ENCODE assay signal across 10 cellular contexts in genomic region chr11:1191786-1192470, GRCh38. TPM values are rescaled to one million over a fixed set of nuclear protein-coding genes. Genes with fewer than 3 reads are reported as not detected.
DNase-seq lines count a peak whose midpoint lies in the region; ATAC-seq, FAIRE-seq and TF ChIP-seq lines count a peak whose summit lies in the region.
"Not testable (repeated sequence)": the region's sequence is repeated elsewhere in the genome, so short reads cannot be mapped to it uniquely, and the experiment has no call there.
"Had no signal": no experiment of that assay in that cellular context is flagged by ENCODE, and none has a peak within 500 bp of the region (broad histone marks: within the 10 kb centered on the region; RNA-seq: fewer than 3 reads in every experiment).

No MANE protein-coding gene starts in this region.

- H3K79me2 ChIP-seq in K562 (ENCODE audit: control insufficient read depth, insufficient read depth, low read length), result not testable (repeated sequence)

- not testable (repeated sequence) for H3K27me3 Mint-ChIP-seq in endothelial cell (ENCODE audit: unreplicated experiment); natural killer cell (ENCODE audit: low read depth in 2 of 2)

- POLR2A ChIA-PET in K562 (lab: Yijun Ruan, JAX), result not testable (repeated sequence)

- not testable (repeated sequence) for DNase-seq in GM12892 (ENCODE audit: insufficient read length); endothelial cell (ENCODE audit: low spot score)
- DNase-seq in activated CD8-positive, alpha-beta memory T cell treated with anti-CD3 and anti-CD28 coated beads, Interleukin-2, amount 50 U/mL, for 4 hours, result peak; percentile 1
- DNase-seq in K562 (ENCODE audit: extremely low read depth in 1 of 4, low spot score in 3 of 4) (peak in 1 of 4 experiments; percentile 0), left lobe of liver (ENCODE audit: low spot score) (peak; percentile 22), natural killer cell (peak; percentile 4), suprapubic skin (ENCODE audit: low spot score in 2 of 2) (peak; percentile 24 to 59)

- H3K4me1 ChIP-seq in K562 (replicated peaks in 1 of 2; ENCODE audit: control insufficient read depth in 2 of 2, insufficient read depth in 2 of 2, low read length in 2 of 2), result peaks cover 0 to 11% of the 10 kb centered on the region in 2 experiments; a peak in 1 of 5 replicates
- H3K4me1 ChIP-seq in suprapubic skin, result not testable (repeated sequence)

- not testable (repeated sequence) for H3K27ac Mint-ChIP-seq in endothelial cell (ENCODE audit: unreplicated experiment); natural killer cell

- not testable (repeated sequence) for H3K4me1 Mint-ChIP-seq in endothelial cell (ENCODE audit: unreplicated experiment); natural killer cell

- TF ChIP-seq RAD21 in K562 (CRISPR knock-in tag; conservative IDR thresholded peaks at IDR 0.05 in 1 of 2, IDR thresholded peaks at IDR 0.05 in 1 of 2), result not testable (repeated sequence)

- not testable (repeated sequence) for TF ChIP-seq POLR2A in GM12892 (IDR thresholded peaks at IDR 0.05; ENCODE audit: low read depth, low read length); K562 (conservative IDR thresholded peaks at IDR 0.05); suprapubic skin (IDR thresholded peaks at IDR 0.05)

- H3K9me3 Mint-ChIP-seq in endothelial cell (ENCODE audit: unreplicated experiment); natural killer cell: not testable (repeated sequence)

- FAIRE-seq in GM12892 (lab: Jason Lieb, UNC) (peak; percentile 67), K562 (lab: Jason Lieb, UNC) (peak; percentile 42)

- not testable (repeated sequence) for H3K9me1 ChIP-seq in K562 (ENCODE audit: control insufficient read depth, insufficient read depth, low read length)

- not testable (repeated sequence) for H3K36me3 ChIP-seq in K562 (ENCODE audit: control insufficient read depth, insufficient read depth, low read length); suprapubic skin

- not testable (repeated sequence) for ATAC-seq in K562, left lobe of liver, natural killer cell

- in situ Hi-C loops in K562 (cut with MboI), result not testable (repeated sequence)

- 2% methylated on average over 20 of the region's 22 CpGs for WGBS in K562 (ENCODE audit: insufficient coverage, low coverage, missing lambda C conversion rate)
- WGBS in suprapubic skin, result 83% methylated on average over 18 of the region's 22 CpGs

- H2AFZ ChIP-seq in K562 (ENCODE audit: low read depth, low read length), result not testable (repeated sequence)

- BruUV-seq in K562 (replicated peaks; lab: Mats Ljungman, UMichigan), result not testable (repeated sequence)

- H3K9me3 ChIP-seq in K562 (replicated peaks; ENCODE audit: control insufficient read depth, insufficient read depth, low read depth, low read length); suprapubic skin: not testable (repeated sequence)

- not testable (repeated sequence) for H3K4me3 ChIP-seq in K562, suprapubic skin

- not testable (repeated sequence) for H4K20me1 ChIP-seq in K562 (replicated peaks; ENCODE audit: control insufficient read depth, insufficient read depth, low read length)

- not testable (repeated sequence) for H3K27ac ChIP-seq in K562 (ENCODE audit: extremely low read depth, low read depth, low read length); suprapubic skin

- peak overlapping the region; percentile 76 for H3K4me3 Mint-ChIP-seq in endothelial cell (ENCODE audit: unreplicated experiment)
- H3K4me3 Mint-ChIP-seq in natural killer cell, result not testable (repeated sequence)

- not testable (repeated sequence) for TF ChIP-seq EP300 in K562 (IDR thresholded peaks at IDR 0.05; ENCODE audit: low read length); suprapubic skin (IDR thresholded peaks at IDR 0.05)

- CTCF ChIA-PET in K562 (lab: Yijun Ruan, JAX; ENCODE audit: low intra/inter-chr PET ratio), result not testable (repeated sequence)

- H3K4me2 ChIP-seq in K562 (ENCODE audit: insufficient read depth, low read length), result not testable (repeated sequence)

- intact Hi-C loops in K562 (cut with micrococcal nuclease); natural killer cell (cut with micrococcal nuclease): not testable (repeated sequence)

- not testable (repeated sequence) for H3K9ac ChIP-seq in K562 (ENCODE audit: insufficient read depth in 1 of 2, low read depth in 2 of 2, low read length in 2 of 2)

- not testable (repeated sequence) for TF ChIP-seq CTCF in K562 (IDR thresholded peaks at IDR 0.05 in 2 of 3, conservative IDR thresholded peaks at IDR 0.05 in 1 of 3; ENCODE audit: insufficient read depth in 2 of 3, low read depth in 1 of 3, low read length in 3 of 3); endothelial cell (IDR thresholded peaks at IDR 0.05; ENCODE audit: unreplicated experiment); natural killer cell (IDR thresholded peaks at IDR 0.05); suprapubic skin (IDR thresholded peaks at IDR 0.05)

- not testable (repeated sequence) for H3K27me3 ChIP-seq in K562 (ENCODE audit: control insufficient read depth in 2 of 2, insufficient read depth in 2 of 2, low read length in 2 of 2)
- H3K27me3 ChIP-seq in suprapubic skin, result peaks cover 42% of the 10 kb centered on the region

- not testable (repeated sequence) for H3K36me3 Mint-ChIP-seq in endothelial cell (ENCODE audit: low read depth, unreplicated experiment); natural killer cell

RNA-seq across cellular contexts. Expression of gene MUC5B, which starts 30.9 kb away (rescaled TPM):
- 0.02 TPM for polyA plus RNA-seq in GM12892 (2012; ENCODE audit: missing spikeins)
- not detected in 2 replicates for total RNA-seq in K562 (2011; cell fraction: chromatin; rRNA removed; ENCODE audit: low replicate concordance)
- not detected in 2 replicates for total RNA-seq in K562 (2011; cell fraction: nucleolus; rRNA removed)
- total RNA-seq in K562 (2011; cell fraction: nucleoplasm; rRNA removed), result not detected in 2 replicates
- total RNA-seq in K562 (2014; rRNA removed) (0.04 TPM in 1 of 2 replicates, not detected in the other), K562 (2014; rRNA removed; fragmentation: Illumina TruSeq; extraction: Trizol) (not detected in 2 replicates), K562 (2015; rRNA removed; fragmentation: Illumina TruSeq; extraction: Trizol) (not detected in 2 replicates), K562 (2021) (0.95 and 1.2 TPM in 2 replicates), endothelial cell (ENCODE audit: unreplicated experiment) (not detected), left lobe of liver (4.1 TPM), natural killer cell (not detected), suprapubic skin (under 1 TPM; 0.08 to 0.34 (median 0.13) TPM)
- polyA plus RNA-seq in K562 (2011; rRNA removed) (under 0.01 TPM in 1 of 2 replicates, not detected in the other), K562 (2014; fragmentation: Illumina TruSeq; extraction: Trizol) (0.01 TPM in 1 of 2 replicates, not detected in the other), K562 (2014; fragmentation: Nextera tagmentation; extraction: Ambion mirVana) (not detected), K562 (2014; rRNA removed) (0.04 TPM in 1 of 2 replicates, not detected in the other)
- polyA plus RNA-seq in K562 (2011; cell fraction: cytosol; rRNA removed), result 0.01 TPM in 2 replicates
- not detected in 2 replicates for polyA plus RNA-seq in K562 (2011; cell fraction: nucleus; rRNA removed)
- 0.03 TPM in 2 replicates for polyA plus RNA-seq in K562 (2012)
- not detected in 2 replicates for polyA minus RNA-seq in K562 (2011; rRNA and poly(A)+ RNA removed)
- polyA minus RNA-seq in K562 (2011; cell fraction: cytosol; rRNA and poly(A)+ RNA removed), result not detected in 2 replicates
- polyA minus RNA-seq in K562 (2011; cell fraction: nucleus; rRNA and poly(A)+ RNA removed), result under 0.01 TPM in 1 of 2 replicates, not detected in the other
- total RNA-seq: H4, IMR-90, Right ventricle myocardium inferior had no signal
- polyA plus RNA-seq: IMR-90 had no signal

RNA-seq across cellular contexts. Expression of gene MUC5AC, which starts 34.2 kb away (rescaled TPM):
- polyA plus RNA-seq in GM12892 (2012; ENCODE audit: missing spikeins), result not detected
- not detected in 2 replicates for total RNA-seq in K562 (2011; cell fraction: chromatin; rRNA removed; ENCODE audit: low replicate concordance)
- total RNA-seq in K562 (2011; cell fraction: nucleolus; rRNA removed), result not detected in 2 replicates
- total RNA-seq in K562 (2011; cell fraction: nucleoplasm; rRNA removed), result not detected in 2 replicates
- total RNA-seq in K562 (2014; rRNA removed) (not detected in 2 replicates), K562 (2014; rRNA removed; fragmentation: Illumina TruSeq; extraction: Trizol) (not detected in 2 replicates), K562 (2015; rRNA removed; fragmentation: Illumina TruSeq; extraction: Trizol) (not detected in 2 replicates), K562 (2021) (under 0.01 TPM in 1 of 2 replicates, not detected in the other), endothelial cell (ENCODE audit: unreplicated experiment) (not detected), left lobe of liver (0.03 TPM), natural killer cell (not detected), suprapubic skin (not detected)
- polyA plus RNA-seq in K562 (2011; rRNA removed) (not detected in 2 replicates), K562 (2014; fragmentation: Illumina TruSeq; extraction: Trizol) (not detected in 2 replicates), K562 (2014; fragmentation: Nextera tagmentation; extraction: Ambion mirVana) (not detected), K562 (2014; rRNA removed) (not detected in 2 replicates)
- polyA plus RNA-seq in K562 (2011; cell fraction: cytosol; rRNA removed), result under 0.01 TPM in 1 of 2 replicates, not detected in the other
- not detected in 2 replicates for polyA plus RNA-seq in K562 (2011; cell fraction: nucleus; rRNA removed)
- polyA plus RNA-seq in K562 (2012), result under 0.01 TPM in 2 replicates
- polyA minus RNA-seq in K562 (2011; rRNA and poly(A)+ RNA removed), result not detected in 2 replicates
- polyA minus RNA-seq in K562 (2011; cell fraction: cytosol; rRNA and poly(A)+ RNA removed), result not detected in 2 replicates
- not detected in 2 replicates for polyA minus RNA-seq in K562 (2011; cell fraction: nucleus; rRNA and poly(A)+ RNA removed)
- total RNA-seq: H4, IMR-90, Right ventricle myocardium inferior had no signal
